In the genomic region with DNA sequence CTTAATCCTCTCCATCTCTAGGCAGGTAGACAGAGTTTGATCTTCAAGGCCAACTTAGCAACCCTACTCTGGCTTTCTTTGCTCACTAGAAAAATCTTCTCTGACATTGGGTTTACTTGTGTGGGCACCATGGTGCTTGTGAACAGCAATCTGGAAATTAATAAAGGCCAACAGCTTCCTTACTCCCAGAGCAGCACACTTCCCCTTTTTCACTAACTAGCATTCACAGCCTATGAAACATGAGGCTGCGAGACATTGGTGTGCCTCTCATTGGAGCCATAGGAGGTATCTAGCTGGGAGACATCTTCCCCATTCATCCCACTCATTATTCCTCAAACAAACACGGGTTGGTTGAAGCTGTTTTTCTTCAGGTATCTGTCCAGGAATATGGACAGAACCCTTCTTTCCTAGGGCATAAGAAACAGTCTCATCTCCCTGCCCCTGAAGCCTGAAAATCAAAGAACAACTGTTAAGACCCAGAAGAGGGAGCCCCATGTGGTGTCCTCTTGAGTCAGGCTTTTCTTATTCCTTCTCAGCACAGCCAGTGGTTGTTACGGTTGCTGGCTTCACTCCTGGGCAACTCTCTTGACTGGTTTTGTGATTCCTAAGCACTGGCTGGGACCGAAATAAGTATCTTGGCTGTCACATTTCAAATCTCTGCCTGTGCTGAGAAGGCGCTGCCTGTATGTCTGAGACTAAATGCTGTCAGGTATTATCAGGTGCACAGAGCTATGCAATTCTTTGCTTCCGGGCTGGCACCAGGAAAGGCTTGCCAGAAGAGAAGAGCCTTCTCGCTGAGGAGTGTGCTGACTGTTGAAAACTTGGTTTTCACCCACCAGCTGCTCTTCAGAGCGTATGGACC, we compare ENCODE assay signal across 12 cellular contexts.
"Had no signal": no experiment of that assay in that cellular context is flagged by ENCODE, and none has a peak within 500 bp of the region (broad histone marks: within the 10 kb centered on the region; RNA-seq: fewer than 3 reads in every experiment).

No MANE protein-coding gene starts in this region.

- ATAC-seq: activated T-cell treated with anti-CD3 and anti-CD28 coated beads, Interleukin-2, amount 50 U/mL, for 72 hours; left lobe of liver; sciatic nerve had no signal

- H3K9me3 ChIP-seq: prostate gland, spleen had no signal

- H3K27ac ChIP-seq: prostate gland, spleen had no signal

- DNase-seq: activated CD4-positive, alpha-beta memory T cell treated with anti-CD3 and anti-CD28 coated beads, Interleukin-2, amount 10 ng/mL, durations not matched to agents 7 days and 5 days; activated gamma-delta T cell treated with Interleukin-2 at 50 U/mL for 16 hours; activated naive CD8-positive, alpha-beta T cell treated with anti-CD3 and anti-CD28 coated beads, Interleukin-2, amount 10 ng/mL, durations not matched to agents 7 days and 5 days; activated T-cell treated with anti-CD3 and anti-CD28 coated beads, Interleukin-2, amount 50 U/mL, for 72 hours; nephron progenitor cell; spleen; stimulated activated naive CD4-positive, alpha-beta T cell; substantia nigra; trophoblast cell had no signal

- H3K27me3 ChIP-seq: spleen had no signal

- H3K4me1 ChIP-seq: prostate gland, spleen had no signal

- H3K36me3 ChIP-seq: prostate gland, spleen had no signal

- H3K4me3 ChIP-seq: prostate gland, spleen had no signal
